In genomic region chr10:132421377-132422168, GRCh38 we compare ENCODE assay signal across 8 cellular contexts. TPM values are rescaled to one million over a fixed set of nuclear protein-coding genes. Genes with fewer than 3 reads are reported as not detected.
DNase-seq lines count a peak whose midpoint lies in the region; ATAC-seq and TF ChIP-seq lines count a peak whose summit lies in the region.

No MANE protein-coding gene starts in this region.

- DNase-seq in SIG-M5 treated with dmso at 0.1 percent for 504 hours (lab: John Stamatoyannopoulos, UW; ENCODE audit: unreplicated experiment): peak; percentile 77
- DNase-seq in SIG-M5 (lab: John Stamatoyannopoulos, UW): no peak
- DNase-seq in SJCRH30: peak; percentile 45 to 64
- DNase-seq in epithelial cell of prostate (ENCODE audit: low read depth, low spot score): no peak
- peak; percentile 90 for DNase-seq in myocyte (ENCODE audit: low read depth)
- DNase-seq in NCI-H2081 (lab: John Stamatoyannopoulos, UW): no peak
- DNase-seq in GM10248 (ENCODE audit: extremely low spot score): no peak

- H3K4me1 ChIP-seq in SJCRH30: peaks cover 27% of the 10 kb centered on the region

- H3K27me3 ChIP-seq in SJCRH30: no peaks in the 10 kb centered on the region

- H3K27ac ChIP-seq in SJCRH30: no peak overlapping the region
- H3K27ac ChIP-seq in epithelial cell of prostate: peak overlapping the region; percentile 79

- no peaks in the 10 kb centered on the region for H3K36me3 ChIP-seq in SJCRH30

- ATAC-seq in HG03108 (IDR thresholded peaks at IDR 0.05; ENCODE audit: unreplicated experiment): peak; percentile 46

- POLR2A ChIA-PET in GM10248 (lab: Yijun Ruan, JAX): no interaction called here

- no peak for TF ChIP-seq CTCF in GM10248 (IDR thresholded peaks at IDR 0.05; ENCODE audit: control extremely low read depth, extremely low read depth, low read depth, missing control alignments)

- CTCF ChIA-PET in GM10248 (lab: Yijun Ruan, JAX): interaction anchor here (1.7 kb wide), 1 partner anchor 9 kb away, joined by 4 read pairs; no protein-coding TSS in a partner anchor

- H3K9me3 ChIP-seq in SJCRH30 (replicated peaks): no peaks in the 10 kb centered on the region

- H3K4me3 ChIP-seq in SJCRH30: no peak overlapping the region

RNA-seq across cellular contexts. Expression of gene PWWP2B, which starts 24.6 kb away (rescaled TPM):
- 0.57 and 0.66 TPM in 2 replicates for total RNA-seq in SJCRH30 (2014; rRNA removed; shearing (Covaris generic))
- total RNA-seq in myocyte: 11.1 and 20.1 TPM in 2 replicates
- polyA plus RNA-seq in myocyte (2012): 5.1 TPM

Comparison
In these comparisons a context has a peak if more than half of its experiments do, and no peak if none do; other contexts are left out.
1. DNase-seq: peak in SIG-M5 treated with dmso at 0.1 percent for 504 hours (single experiment), SJCRH30 (2 of 2) and myocyte (single experiment); none in SIG-M5 (single experiment), epithelial cell of prostate (single experiment), NCI-H2081 (0 of 2) and GM10248 (single experiment).